Comparison of ENCODE assay signal across 23 cellular contexts in the genomic region with DNA sequence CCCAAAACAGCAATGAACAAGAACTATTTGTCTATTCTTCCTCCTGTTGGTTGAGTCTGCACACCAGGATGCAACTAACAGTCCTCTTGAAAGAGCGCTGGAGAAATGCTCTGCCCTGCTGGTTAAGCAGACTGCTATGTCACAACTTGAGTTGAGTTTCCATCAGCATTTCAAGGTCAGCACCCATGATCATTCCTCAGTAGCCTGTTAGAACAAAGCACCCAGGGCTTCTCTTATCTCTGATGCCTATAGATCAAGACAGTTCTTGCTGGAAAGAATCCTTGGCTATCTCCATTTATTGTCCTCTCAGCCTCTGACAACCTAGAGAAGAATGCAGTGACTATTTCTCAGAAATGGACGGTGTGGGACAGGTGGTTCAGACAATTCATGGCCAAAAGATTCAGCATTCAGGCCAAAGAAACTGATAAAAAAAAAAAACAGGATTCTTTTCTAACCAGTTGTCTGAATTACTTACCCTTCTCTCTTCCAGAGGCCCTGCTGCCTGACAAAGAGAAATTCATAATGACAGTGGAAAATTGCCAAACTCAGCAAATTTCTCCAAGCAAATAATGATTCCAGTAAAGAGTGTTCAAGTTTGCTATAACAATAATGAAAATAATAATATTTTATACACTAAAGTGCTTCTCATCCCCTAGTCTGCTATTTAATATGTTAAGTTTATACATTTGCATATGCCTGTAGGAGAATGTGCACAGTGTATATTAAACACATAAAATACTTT.
"Had no signal": no experiment of that assay in that cellular context is flagged by ENCODE, and none has a peak within 500 bp of the region (broad histone marks: within the 10 kb centered on the region; RNA-seq: fewer than 3 reads in every experiment).

No MANE protein-coding gene starts in this region.

- H3K4me1 ChIP-seq: parathyroid adenoma, testis, upper lobe of left lung had no signal

- H3K36me3 ChIP-seq: upper lobe of left lung had no signal

- H3K9me3 ChIP-seq: testis, upper lobe of left lung had no signal

- H3K4me3 ChIP-seq: coronary artery, testis, upper lobe of left lung had no signal

- DNase-seq: activated CD4-positive, alpha-beta T cell treated with anti-CD3 and anti-CD28 coated beads, Interleukin-2, amount 10 ng/mL, durations not matched to agents 7 days and 5 days; activated CD8-positive, alpha-beta memory T cell treated with anti-CD3 and anti-CD28 coated beads, Interleukin-2, amount 10 ng/mL, durations not matched to agents 7 days and 5 days; activated CD8-positive, alpha-beta T cell treated with anti-CD3 and anti-CD28 coated beads for 36 hours; activated gamma-delta T cell; activated naive CD4-positive, alpha-beta T cell treated with anti-CD3 and anti-CD28 coated beads, Interleukin-2, amount 50 U/mL, for 16 hours; aorta; cerebellar nuclear complex; endodermal cell; immature natural killer cell; left ventricle myocardium superior; nephron progenitor cell; right cardiac atrium; small intestine; T-cell; testis; upper lobe of left lung had no signal

- FAIRE-seq: small intestine had no signal

- H3K4me3 Mint-ChIP-seq: activated CD4-positive, alpha-beta T cell treated with anti-CD3 and anti-CD28 coated beads, Interleukin-2, amount 10 ng/mL, durations not matched to agents 7 days and 5 days; activated CD8-positive, alpha-beta memory T cell treated with anti-CD3 and anti-CD28 coated beads, Interleukin-2, amount 10 ng/mL, durations not matched to agents 7 days and 5 days; activated CD8-positive, alpha-beta T cell treated with anti-CD3 and anti-CD28 coated beads for 36 hours; activated T-helper 1 cell treated with anti-CD3 and anti-CD28 coated beads, Interleukin-12 subunit alpha, Interleukin-12 subunit beta, Interleukin-2, Interleukin-4 antibody, amounts not matched to agents 30 ng/mL and 10 ng/mL and 1 ng/mL, durations not matched to agents 14 hours and 24 hours and 36 hours; endodermal cell; immature natural killer cell; nephron progenitor cell; stimulated activated memory B cell treated with anti-CD40 and anti-IgM and Interleukin-4, amounts not matched to agents 10 μg/mL and 1 μg/mL and 100 μg/mL, for 72 hours; T-cell; T-helper 2 cell treated with Interferon-gamma antibody and Interleukin-4, amounts not matched to agents 5 μg/mL and 100 μg/mL, for 36 hours had no signal

- H3K4me1 Mint-ChIP-seq: activated CD4-positive, alpha-beta T cell treated with anti-CD3 and anti-CD28 coated beads, Interleukin-2, amount 10 ng/mL, durations not matched to agents 7 days and 5 days; activated CD8-positive, alpha-beta memory T cell treated with anti-CD3 and anti-CD28 coated beads, Interleukin-2, amount 10 ng/mL, durations not matched to agents 7 days and 5 days; immature natural killer cell; nephron progenitor cell; T-cell had no signal

- H3K36me3 Mint-ChIP-seq: activated CD8-positive, alpha-beta memory T cell treated with anti-CD3 and anti-CD28 coated beads, Interleukin-2, amount 10 ng/mL, durations not matched to agents 7 days and 5 days; immature natural killer cell; stimulated activated memory B cell treated with anti-CD40 and anti-IgM and Interleukin-4, amounts not matched to agents 10 μg/mL and 1 μg/mL and 100 μg/mL, for 72 hours; T-cell had no signal

- H3K27me3 Mint-ChIP-seq: stimulated activated memory B cell treated with anti-CD40 and anti-IgM and Interleukin-4, amounts not matched to agents 10 μg/mL and 1 μg/mL and 100 μg/mL, for 72 hours had no signal

- H3K9me3 Mint-ChIP-seq: activated CD4-positive, alpha-beta T cell treated with anti-CD3 and anti-CD28 coated beads, Interleukin-2, amount 10 ng/mL, durations not matched to agents 7 days and 5 days; activated CD8-positive, alpha-beta T cell treated with anti-CD3 and anti-CD28 coated beads for 36 hours; activated T-helper 1 cell treated with anti-CD3 and anti-CD28 coated beads, Interleukin-12 subunit alpha, Interleukin-12 subunit beta, Interleukin-2, Interleukin-4 antibody, amounts not matched to agents 30 ng/mL and 10 ng/mL and 1 ng/mL, durations not matched to agents 14 hours and 24 hours and 36 hours; endodermal cell; nephron progenitor cell; stimulated activated memory B cell treated with anti-CD40 and anti-IgM and Interleukin-4, amounts not matched to agents 10 μg/mL and 1 μg/mL and 100 μg/mL, for 72 hours; T-cell; T-helper 2 cell treated with Interferon-gamma antibody and Interleukin-4, amounts not matched to agents 5 μg/mL and 100 μg/mL, for 36 hours had no signal

- ATAC-seq: activated CD4-positive, CD25-positive, alpha-beta regulatory T cell treated with anti-CD3 and anti-CD28 coated beads, Interleukin-2, amount 50 U/mL, for 24 hours; activated CD8-positive, alpha-beta memory T cell treated with anti-CD3 and anti-CD28 coated beads, Interleukin-2, amount 10 ng/mL, durations not matched to agents 7 days and 5 days; activated CD8-positive, alpha-beta T cell treated with anti-CD3 and anti-CD28 coated beads for 36 hours; T-cell had no signal

- H3K27ac Mint-ChIP-seq: activated CD4-positive, alpha-beta T cell treated with anti-CD3 and anti-CD28 coated beads, Interleukin-2, amount 10 ng/mL, durations not matched to agents 7 days and 5 days; activated CD8-positive, alpha-beta memory T cell treated with anti-CD3 and anti-CD28 coated beads, Interleukin-2, amount 10 ng/mL, durations not matched to agents 7 days and 5 days; activated CD8-positive, alpha-beta T cell treated with anti-CD3 and anti-CD28 coated beads for 36 hours; activated T-helper 1 cell treated with anti-CD3 and anti-CD28 coated beads, Interleukin-12 subunit alpha, Interleukin-12 subunit beta, Interleukin-2, Interleukin-4 antibody, amounts not matched to agents 30 ng/mL and 10 ng/mL and 1 ng/mL, durations not matched to agents 14 hours and 24 hours and 36 hours; endodermal cell; immature natural killer cell; nephron progenitor cell; stimulated activated memory B cell treated with anti-CD40 and anti-IgM and Interleukin-4, amounts not matched to agents 10 μg/mL and 1 μg/mL and 100 μg/mL, for 72 hours; T-cell; T-helper 2 cell treated with Interferon-gamma antibody and Interleukin-4, amounts not matched to agents 5 μg/mL and 100 μg/mL, for 36 hours had no signal

- H3K9ac ChIP-seq: parathyroid adenoma had no signal

- H3K27ac ChIP-seq: coronary artery, parathyroid adenoma, testis, upper lobe of left lung, VCaP had no signal
